Comparison of ENCODE assay signal across 14 cellular contexts in the genomic region with DNA sequence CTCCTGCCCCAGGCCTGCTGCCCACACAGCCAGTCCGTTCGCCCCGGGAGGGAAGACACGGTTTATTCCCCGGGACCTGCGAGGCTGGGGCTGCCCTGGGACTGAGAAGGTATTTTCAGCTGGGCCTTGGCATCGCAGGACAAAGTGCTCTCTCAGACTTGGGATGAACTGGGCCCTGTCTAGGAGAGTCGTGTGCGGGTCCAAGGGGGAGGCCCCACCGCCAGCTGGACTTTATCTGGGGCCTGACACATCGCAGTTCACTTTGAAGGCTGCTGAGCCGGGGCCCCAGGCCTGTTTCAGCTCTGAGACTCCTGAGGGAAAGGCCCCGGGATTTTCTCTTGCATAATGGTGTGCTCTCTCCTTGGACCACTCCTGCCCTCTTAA. TPM values are rescaled to one million over a fixed set of nuclear protein-coding genes. Genes with fewer than 3 reads are reported as not detected.
DNase-seq lines count a peak whose midpoint lies in the region; ATAC-seq, FAIRE-seq and TF ChIP-seq lines count a peak whose summit lies in the region.
"Had no signal": no experiment of that assay in that cellular context is flagged by ENCODE, and none has a peak within 500 bp of the region (broad histone marks: within the 10 kb centered on the region; RNA-seq: fewer than 3 reads in every experiment).

No MANE protein-coding gene starts in this region.

- H3K27me3 ChIP-seq in muscle layer of duodenum (ENCODE audit: low read depth, low read length) (no peaks in the 10 kb centered on the region), tibial nerve (no peaks in the 10 kb centered on the region)

- ATAC-seq in Right ventricle myocardium superior (ENCODE audit: poor library complexity), result peak; percentile 67
- ATAC-seq in GM21576 (IDR thresholded peaks at IDR 0.05; ENCODE audit: unreplicated experiment), result no peak

- H3K4me3 ChIP-seq in muscle layer of duodenum (ENCODE audit: low read depth in 1 of 2, low read length in 2 of 2) (peak overlapping the region; percentile 37 to 52), tibial nerve (no peak overlapping the region)

- WGBS in tibial nerve, 2 donors, result 63 to 68% methylated on average over 13 of the region's 13 CpGs

- peaks cover 4 to 40% of the 10 kb centered on the region in 2 donors for H3K4me1 ChIP-seq in muscle layer of duodenum (ENCODE audit: control insufficient read depth in 1 of 2, insufficient read depth in 2 of 2, low read length in 2 of 2)
- peaks cover 0 to 70% (median 27%) of the 10 kb centered on the region in 4 donors for H3K4me1 ChIP-seq in tibial nerve

- no peaks in the 10 kb centered on the region for H3K9me3 ChIP-seq in muscle layer of duodenum (ENCODE audit: control insufficient read depth in 1 of 2, low read length in 2 of 2)
- H3K9me3 ChIP-seq in tibial nerve, result no peaks in the 10 kb centered on the region

- TF ChIP-seq EP300 in tibial nerve (IDR thresholded peaks at IDR 0.05), result no peak

- no peak for FAIRE-seq in H54 (lab: Jason Lieb, UNC)

- DNase-seq in SK-N-DZ (ENCODE audit: low spot score) (peak; percentile 56), Right ventricle myocardium superior (peak; percentile 83), tibial nerve (ENCODE audit: low spot score in 2 of 2) (no peak), H54 (ENCODE audit: insufficient read length, low spot score) (no peak), DMS79 (lab: John Stamatoyannopoulos, UW) (no peak)
- no peak for DNase-seq in activated CD8-positive, alpha-beta memory T cell treated with anti-CD3 and anti-CD28 coated beads for 24 hours
- DNase-seq: activated CD4-positive, alpha-beta T cell treated with anti-CD3 and anti-CD28 coated beads, Interleukin-2, amount 50 U/mL, for 48 hours; activated gamma-delta T cell treated with Interleukin-2 at 50 U/mL for 16 hours; H9; NCI-H1436 treated with DMSO at 0.1 percent for 48 hours; stimulated activated CD4-positive, alpha-beta T cell treated with anti-CD3 and anti-CD28 coated beads, Interleukin-12 subunit alpha, Interleukin-12 subunit beta, amount 100 ng/mL, for 4 hours had no signal

- H3K27ac ChIP-seq in muscle layer of duodenum (ENCODE audit: low read length), result peak overlapping the region; percentile 96
- peak overlapping the region; percentile 60 to 92 (median 70) for H3K27ac ChIP-seq in tibial nerve

- intact Hi-C loops in Right ventricle myocardium superior (cut with DNase I), result no loop called here

- TF ChIP-seq CTCF in tibial nerve (IDR thresholded peaks at IDR 0.05), result no peak

- TF ChIP-seq POLR2A in tibial nerve (IDR thresholded peaks at IDR 0.05) (no peak), H54 (IDR thresholded peaks at IDR 0.05; ENCODE audit: low read depth, low read length) (no peak)

- H3K36me3 ChIP-seq in muscle layer of duodenum (ENCODE audit: control insufficient read depth in 1 of 2, insufficient read depth in 2 of 2, low read length in 2 of 2), result peaks cover 0 to 17% of the 10 kb centered on the region in 2 donors
- no peaks in the 10 kb centered on the region for H3K36me3 ChIP-seq in tibial nerve

RNA-seq across cellular contexts. Expression of gene CRISPLD2, which starts 6.8 kb away (rescaled TPM):
- polyA plus RNA-seq in SK-N-DZ (2014; cell fraction: cytosol; rRNA removed), result 0.12 TPM in 1 of 2 replicates, not detected in the other
- polyA plus RNA-seq in SK-N-DZ (2014; cell fraction: nucleus; rRNA removed), result not detected in 2 replicates
- 23.5 TPM for total RNA-seq in Right ventricle myocardium superior
- 100 to 1,000 TPM; 136 to 232 (median 207) TPM for total RNA-seq in tibial nerve
- polyA plus RNA-seq: IgD-negative memory B cell had no signal

Comparison
In these comparisons a context has a peak if more than half of its experiments do, and no peak if none do; other contexts are left out.
1. DNase-seq: peak in SK-N-DZ (single experiment) and Right ventricle myocardium superior (single experiment); none in tibial nerve (0 of 2), H54 (single experiment), activated CD8-positive, alpha-beta memory T cell treated with anti-CD3 and anti-CD28 coated beads for 24 hours (single experiment) and DMS79 (single experiment).
2. H3K4me3 ChIP-seq: peak in muscle layer of duodenum (2 of 2); none in tibial nerve (0 of 4).